In the genomic region with DNA sequence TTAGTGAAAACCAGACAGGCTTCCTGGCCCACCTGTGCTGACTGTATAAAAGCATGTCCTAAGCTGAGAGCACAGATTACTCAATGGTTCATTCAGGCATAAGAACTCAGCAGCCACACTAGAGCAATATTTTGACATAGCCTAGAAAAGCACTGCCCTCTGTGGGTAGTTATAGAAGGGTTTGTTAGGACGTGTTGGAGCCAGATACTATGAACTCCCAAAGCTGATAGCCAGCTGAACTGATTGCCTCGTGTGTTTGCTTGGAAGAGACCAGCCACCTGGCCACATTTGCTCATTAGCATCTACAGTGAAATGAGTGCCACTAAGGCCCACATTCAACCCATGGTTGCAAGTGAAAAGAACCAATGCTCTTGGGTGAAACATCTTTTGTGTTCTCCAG, we compare ENCODE assay signal across 2 cellular contexts.
TF ChIP-seq lines count a peak whose summit lies in the region.

No MANE protein-coding gene starts in this region.

TF ChIP-seq in SK-N-SH treated with all-trans-retinoic acid at 6 μM for 48 hours, 23 proteins besides CTCF, POLR2A, EP300 and RAD21 (continued from another document):
- TF ChIP-seq ZC3H10 (CRISPR knock-in tag; IDR thresholded peaks at IDR 0.05) (no peak), ZNF70 (CRISPR knock-in tag; IDR thresholded peaks at IDR 0.05) (no peak), ZNF8 (CRISPR knock-in tag; IDR thresholded peaks at IDR 0.05) (no peak), TOX (CRISPR knock-in tag; IDR thresholded peaks at IDR 0.05; ENCODE audit: borderline replicate concordance) (no peak), CSDC2 (CRISPR knock-in tag; IDR thresholded peaks at IDR 0.05) (no peak), ZFP30 (CRISPR knock-in tag; IDR thresholded peaks at IDR 0.05) (no peak), ZNF565 (CRISPR knock-in tag; conservative IDR thresholded peaks at IDR 0.05; ENCODE audit: low read depth) (no peak)
- TF ChIP-seq, protein P1, sequence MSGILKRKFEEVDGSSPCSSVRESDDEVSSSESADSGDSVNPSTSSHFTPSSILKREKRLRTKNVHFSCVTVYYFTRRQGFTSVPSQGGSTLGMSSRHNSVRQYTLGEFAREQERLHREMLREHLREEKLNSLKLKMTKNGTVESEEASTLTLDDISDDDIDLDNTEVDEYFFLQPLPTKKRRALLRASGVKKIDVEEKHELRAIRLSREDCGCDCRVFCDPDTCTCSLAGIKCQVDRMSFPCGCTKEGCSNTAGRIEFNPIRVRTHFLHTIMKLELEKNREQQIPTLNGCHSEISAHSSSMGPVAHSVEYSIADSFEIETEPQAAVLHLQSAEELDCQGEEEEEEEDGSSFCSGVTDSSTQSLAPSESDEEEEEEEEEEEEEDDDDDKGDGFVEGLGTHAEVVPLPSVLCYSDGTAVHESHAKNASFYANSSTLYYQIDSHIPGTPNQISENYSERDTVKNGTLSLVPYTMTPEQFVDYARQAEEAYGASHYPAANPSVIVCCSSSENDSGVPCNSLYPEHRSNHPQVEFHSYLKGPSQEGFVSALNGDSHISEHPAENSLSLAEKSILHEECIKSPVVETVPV (CRISPR knock-in tag; IDR thresholded peaks at IDR 0.05), result no peak
- TF ChIP-seq, protein P2, sequence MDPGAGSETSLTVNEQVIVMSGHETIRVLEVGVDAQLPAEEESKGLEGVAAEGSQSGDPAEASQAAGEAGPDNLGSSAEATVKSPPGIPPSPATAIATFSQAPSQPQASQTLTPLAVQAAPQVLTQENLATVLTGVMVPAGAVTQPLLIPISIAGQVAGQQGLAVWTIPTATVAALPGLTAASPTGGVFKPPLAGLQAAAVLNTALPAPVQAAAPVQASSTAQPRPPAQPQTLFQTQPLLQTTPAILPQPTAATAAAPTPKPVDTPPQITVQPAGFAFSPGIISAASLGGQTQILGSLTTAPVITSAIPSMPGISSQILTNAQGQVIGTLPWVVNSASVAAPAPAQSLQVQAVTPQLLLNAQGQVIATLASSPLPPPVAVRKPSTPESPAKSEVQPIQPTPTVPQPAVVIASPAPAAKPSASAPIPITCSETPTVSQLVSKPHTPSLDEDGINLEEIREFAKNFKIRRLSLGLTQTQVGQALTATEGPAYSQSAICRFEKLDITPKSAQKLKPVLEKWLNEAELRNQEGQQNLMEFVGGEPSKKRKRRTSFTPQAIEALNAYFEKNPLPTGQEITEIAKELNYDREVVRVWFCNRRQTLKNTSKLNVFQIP (CRISPR knock-in tag; IDR thresholded peaks at IDR 0.05; ENCODE audit: borderline replicate concordance, low read depth), result no peak

TF ChIP-seq in SK-N-SH, 30 proteins besides CTCF, POLR2A, EP300 and RAD21 (continued from another document):
- TF ChIP-seq, protein P3, sequence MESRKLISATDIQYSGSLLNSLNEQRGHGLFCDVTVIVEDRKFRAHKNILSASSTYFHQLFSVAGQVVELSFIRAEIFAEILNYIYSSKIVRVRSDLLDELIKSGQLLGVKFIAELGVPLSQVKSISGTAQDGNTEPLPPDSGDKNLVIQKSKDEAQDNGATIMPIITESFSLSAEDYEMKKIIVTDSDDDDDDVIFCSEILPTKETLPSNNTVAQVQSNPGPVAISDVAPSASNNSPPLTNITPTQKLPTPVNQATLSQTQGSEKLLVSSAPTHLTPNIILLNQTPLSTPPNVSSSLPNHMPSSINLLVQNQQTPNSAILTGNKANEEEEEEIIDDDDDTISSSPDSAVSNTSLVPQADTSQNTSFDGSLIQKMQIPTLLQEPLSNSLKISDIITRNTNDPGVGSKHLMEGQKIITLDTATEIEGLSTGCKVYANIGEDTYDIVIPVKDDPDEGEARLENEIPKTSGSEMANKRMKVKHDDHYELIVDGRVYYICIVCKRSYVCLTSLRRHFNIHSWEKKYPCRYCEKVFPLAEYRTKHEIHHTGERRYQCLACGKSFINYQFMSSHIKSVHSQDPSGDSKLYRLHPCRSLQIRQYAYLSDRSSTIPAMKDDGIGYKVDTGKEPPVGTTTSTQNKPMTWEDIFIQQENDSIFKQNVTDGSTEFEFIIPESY (IDR thresholded peaks at IDR 0.05; ENCODE audit: borderline replicate concordance, low read depth), result no peak
- TF ChIP-seq MEF2A (IDR thresholded peaks at IDR 0.05; ENCODE audit: borderline replicate concordance, low read depth) (no peak), SMC3 (IDR thresholded peaks at IDR 0.05; ENCODE audit: low read depth, low read length) (no peak), RFX5 (IDR thresholded peaks at IDR 0.05; ENCODE audit: low read length) (no peak)
- TF ChIP-seq, protein P4, sequence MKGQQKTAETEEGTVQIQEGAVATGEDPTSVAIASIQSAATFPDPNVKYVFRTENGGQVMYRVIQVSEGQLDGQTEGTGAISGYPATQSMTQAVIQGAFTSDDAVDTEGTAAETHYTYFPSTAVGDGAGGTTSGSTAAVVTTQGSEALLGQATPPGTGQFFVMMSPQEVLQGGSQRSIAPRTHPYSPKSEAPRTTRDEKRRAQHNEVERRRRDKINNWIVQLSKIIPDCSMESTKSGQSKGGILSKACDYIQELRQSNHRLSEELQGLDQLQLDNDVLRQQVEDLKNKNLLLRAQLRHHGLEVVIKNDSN (IDR thresholded peaks at IDR 0.05; ENCODE audit: borderline replicate concordance, low read depth), result no peak
- TF ChIP-seq, protein P5, sequence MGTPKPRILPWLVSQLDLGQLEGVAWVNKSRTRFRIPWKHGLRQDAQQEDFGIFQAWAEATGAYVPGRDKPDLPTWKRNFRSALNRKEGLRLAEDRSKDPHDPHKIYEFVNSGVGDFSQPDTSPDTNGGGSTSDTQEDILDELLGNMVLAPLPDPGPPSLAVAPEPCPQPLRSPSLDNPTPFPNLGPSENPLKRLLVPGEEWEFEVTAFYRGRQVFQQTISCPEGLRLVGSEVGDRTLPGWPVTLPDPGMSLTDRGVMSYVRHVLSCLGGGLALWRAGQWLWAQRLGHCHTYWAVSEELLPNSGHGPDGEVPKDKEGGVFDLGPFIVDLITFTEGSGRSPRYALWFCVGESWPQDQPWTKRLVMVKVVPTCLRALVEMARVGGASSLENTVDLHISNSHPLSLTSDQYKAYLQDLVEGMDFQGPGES (IDR thresholded peaks at IDR 0.05; ENCODE audit: low read depth, low read length), result no peak
TF ChIP-seq in SK-N-SH: peak in this region for 0.
